Comparison of ENCODE assay signal across 7 cellular contexts in genomic region chr11:10605941-10606381, GRCh38. TPM values are rescaled to one million over a fixed set of nuclear protein-coding genes. Genes with fewer than 3 reads are reported as not detected.
DNase-seq lines count a peak whose midpoint lies in the region; ATAC-seq and TF ChIP-seq lines count a peak whose summit lies in the region.

No MANE protein-coding gene starts in this region.

- peak in 1 of 2 donors; percentile 70 for ATAC-seq in upper lobe of left lung (ENCODE audit: low FRiP score in 2 of 2)

- H2BK12ac ChIP-seq in mesenchymal stem cell (ENCODE audit: low read length in 2 of 2): peak overlapping the region; percentile 40 to 65

- H2AK5ac ChIP-seq in mesenchymal stem cell (ENCODE audit: low read length, severe bottlenecking): peak overlapping the region; percentile 76

- H3K9ac ChIP-seq in endodermal cell (ENCODE audit: extremely low read depth, low read length, poor library complexity, severe bottlenecking): no peak overlapping the region
- peak overlapping the region; percentile 83 for H3K9ac ChIP-seq in mesenchymal stem cell (ENCODE audit: low read length)

- peaks cover 28% of the 10 kb centered on the region for H3K4me1 Mint-ChIP-seq in endodermal cell

- H4K8ac ChIP-seq in mesenchymal stem cell (ENCODE audit: low read length): peak overlapping the region; percentile 5

- H2AFZ ChIP-seq in mesenchymal stem cell (ENCODE audit: low read depth, low read length): no peak overlapping the region

- H3K27me3 ChIP-seq in endodermal cell (ENCODE audit: control insufficient read depth, insufficient read depth, low read length, poor library complexity, severe bottlenecking): no peaks in the 10 kb centered on the region
- H3K27me3 ChIP-seq in mesenchymal stem cell (ENCODE audit: control insufficient read depth in 1 of 2, insufficient read depth in 1 of 2, low read length in 2 of 2): no peaks in the 10 kb centered on the region
- H3K27me3 ChIP-seq in upper lobe of left lung: no peaks in the 10 kb centered on the region

- peak; percentile 57 for DNase-seq in NCI-H774 (lab: John Stamatoyannopoulos, UW)
- peak; percentile 90 for DNase-seq in endodermal cell
- DNase-seq in mesenchymal stem cell: peak; percentile 82
- DNase-seq in upper lobe of left lung: peak in 1 of 2 donors; percentile 89
- no peak for DNase-seq in NK-92 treated with Interleukin-12 subunit alpha and Interleukin-12 subunit beta, amount 100 ng/mL, for 24 hours (lab: John Stamatoyannopoulos, UW)
- no peak for DNase-seq in activated CD4-positive, alpha-beta T cell treated with anti-CD3 and anti-CD28 coated beads for 48 hours
- DNase-seq in HuH-7 (ENCODE audit: low spot score): no peak

- no peak overlapping the region for H3K4me3 Mint-ChIP-seq in endodermal cell

- peak overlapping the region; percentile 75 to 91 for H3K18ac ChIP-seq in mesenchymal stem cell (ENCODE audit: low read depth in 1 of 2, low read length in 2 of 2)

- 25 to 36% methylated on average over 1 to 6 of the region's 6 CpGs for WGBS in endodermal cell (ENCODE audit: insufficient coverage in 1 of 2, insufficient read length in 1 of 2), 2 experiments
- WGBS in mesenchymal stem cell: 19% methylated on average over 6 of the region's 6 CpGs
- WGBS in upper lobe of left lung, 2 donors: 19 to 30% methylated on average over 6 of the region's 6 CpGs

- H3K27ac Mint-ChIP-seq in endodermal cell: no peak overlapping the region

- TF ChIP-seq CTCF in endodermal cell (conservative IDR thresholded peaks at IDR 0.05) (no peak), upper lobe of left lung (IDR thresholded peaks at IDR 0.05) (no peak)

- H2BK15ac ChIP-seq in mesenchymal stem cell (ENCODE audit: low read depth, poor library complexity, severe bottlenecking): no peak overlapping the region

- H3K4me3 ChIP-seq in endodermal cell (ENCODE audit: low read length): no peak overlapping the region
- peak overlapping the region in 1 of 2 experiments; percentile 30 for H3K4me3 ChIP-seq in mesenchymal stem cell (ENCODE audit: insufficient read depth in 1 of 2, low read depth in 1 of 2, low read length in 2 of 2)
- H3K4me3 ChIP-seq in upper lobe of left lung: no peak overlapping the region

- H3K79me1 ChIP-seq in mesenchymal stem cell (replicated peaks; ENCODE audit: low read length, poor library complexity, severe bottlenecking): no peaks in the 10 kb centered on the region

- H2BK120ac ChIP-seq in mesenchymal stem cell (ENCODE audit: low read depth, low read length): no peak overlapping the region

- peak overlapping the region; percentile 10 to 83 for H3K4ac ChIP-seq in mesenchymal stem cell (ENCODE audit: low read depth in 1 of 2, low read length in 2 of 2)

- no peak overlapping the region for H4K91ac ChIP-seq in mesenchymal stem cell (ENCODE audit: low read length)

- TF ChIP-seq POLR2A in upper lobe of left lung (IDR thresholded peaks at IDR 0.05): no peak

- no peaks in the 10 kb centered on the region for H3K36me3 ChIP-seq in endodermal cell (ENCODE audit: control insufficient read depth, insufficient read depth, low read length)
- peaks cover 8 to 58% of the 10 kb centered on the region in 2 experiments for H3K36me3 ChIP-seq in mesenchymal stem cell (ENCODE audit: control insufficient read depth in 1 of 2, insufficient read depth in 2 of 2, low read depth in 1 of 2, low read length in 2 of 2)
- H3K36me3 ChIP-seq in upper lobe of left lung: no peaks in the 10 kb centered on the region

- H3K23ac ChIP-seq in mesenchymal stem cell (ENCODE audit: low read length in 2 of 2): no peak overlapping the region

- H3K4me2 ChIP-seq in mesenchymal stem cell (ENCODE audit: low read length, poor library complexity, severe bottlenecking): peak overlapping the region; percentile 8

- H3K9me3 Mint-ChIP-seq in endodermal cell: no peaks in the 10 kb centered on the region

- H3K36me3 Mint-ChIP-seq in endodermal cell (ENCODE audit: low read depth): no peaks in the 10 kb centered on the region

- H3K27ac ChIP-seq in endodermal cell (ENCODE audit: low read depth, low read length): peak overlapping the region; percentile 10
- H3K27ac ChIP-seq in mesenchymal stem cell (ENCODE audit: low read length, poor library complexity, severe bottlenecking): peak overlapping the region; percentile 48
- H3K27ac ChIP-seq in upper lobe of left lung: peak overlapping the region; percentile 71 to 89 (median 80)

- H3K27me3 Mint-ChIP-seq in endodermal cell (ENCODE audit: insufficient read depth): no peaks in the 10 kb centered on the region

- H3K9me3 ChIP-seq in endodermal cell (ENCODE audit: control insufficient read depth, low read length) (no peaks in the 10 kb centered on the region), mesenchymal stem cell (ENCODE audit: control insufficient read depth, low read length) (no peaks in the 10 kb centered on the region), upper lobe of left lung (no peaks in the 10 kb centered on the region)

- TF ChIP-seq EP300 in upper lobe of left lung (IDR thresholded peaks at IDR 0.05): no peak

- H2BK5ac ChIP-seq in mesenchymal stem cell (ENCODE audit: low read depth, low read length, poor library complexity, severe bottlenecking): no peak overlapping the region

- H3K14ac ChIP-seq in mesenchymal stem cell (ENCODE audit: low read length in 2 of 2): no peak overlapping the region

- H3K4me1 ChIP-seq in endodermal cell (ENCODE audit: control insufficient read depth, insufficient read depth, low read length) (peaks cover 5% of the 10 kb centered on the region), mesenchymal stem cell (ENCODE audit: control insufficient read depth, insufficient read depth, low read depth, low read length) (peaks cover 16% of the 10 kb centered on the region), upper lobe of left lung (peaks cover 37 to 59% (median 48%) of the 10 kb centered on the region in 4 donors)

RNA-seq across cellular contexts. Expression of gene LYVE1, which starts 37.5 kb away (rescaled TPM):
- total RNA-seq in endodermal cell (not detected), upper lobe of left lung (100 to 1,000 TPM in 1 of 6 donors, 10 to 100 TPM in 4, 1 to 10 TPM in 1; 5.2 to 105 (median 24.6) TPM)
- not detected for polyA plus RNA-seq in endodermal cell (2013, experiment 1 of 2)
- polyA plus RNA-seq in endodermal cell (2013, experiment 2 of 2): not detected
- polyA plus RNA-seq in mesenchymal stem cell (2013, experiment 1 of 2): 0.35 TPM
- polyA plus RNA-seq in mesenchymal stem cell (2013, experiment 2 of 2): 0.32 TPM

Comparison
In these comparisons a context has a peak if more than half of its experiments do, and no peak if none do; other contexts are left out.
1. DNase-seq: peak in NCI-H774 (single experiment), endodermal cell (single experiment) and mesenchymal stem cell (single experiment); none in NK-92 treated with Interleukin-12 subunit alpha and Interleukin-12 subunit beta, amount 100 ng/mL, for 24 hours (single experiment), activated CD4-positive, alpha-beta T cell treated with anti-CD3 and anti-CD28 coated beads for 48 hours (single experiment) and HuH-7 (single experiment).
2. H3K27ac ChIP-seq: peak in every context shown above with its lines; median percentile 80 in upper lobe of left lung; 48 in mesenchymal stem cell; 10 in endodermal cell.
3. RNA of gene LYVE1, which starts 37.5 kb away (total RNA-seq): 5.2 to 105 TPM in upper lobe of left lung; not detected in endodermal cell; every median in the first group is over 4 times any median in the second.